Comparison of ENCODE assay signal across 2 cellular contexts in genomic region chr3:159765860-159766294, GRCh38.
TF ChIP-seq lines count a peak whose summit lies in the region.

No MANE protein-coding gene starts in this region.

TF ChIP-seq in SK-N-SH, 30 proteins besides CTCF, POLR2A, EP300 and RAD21 (continued from another document):
- no peak for TF ChIP-seq REST (IDR thresholded peaks at IDR 0.05; ENCODE audit: low read depth, low read length)
- no peak for TF ChIP-seq ZBTB33 (IDR thresholded peaks at IDR 0.05; ENCODE audit: borderline replicate concordance, low read depth)
- TF ChIP-seq FOXM1 (IDR thresholded peaks at IDR 0.05; ENCODE audit: low read depth), result no peak
TF ChIP-seq in SK-N-SH: peak in this region for 0.

TF ChIP-seq in SK-N-SH treated with all-trans-retinoic acid at 6 μM for 48 hours, 23 proteins besides CTCF, POLR2A, EP300 and RAD21 (continued from another document):
- TF ChIP-seq TSHZ2 (CRISPR knock-in tag; IDR thresholded peaks at IDR 0.05), result no peak
- TF ChIP-seq GLIS3 (CRISPR knock-in tag; IDR thresholded peaks at IDR 0.05), result no peak
- no peak for TF ChIP-seq ISL1 (CRISPR knock-in tag; IDR thresholded peaks at IDR 0.05)
- TF ChIP-seq ZNF8 (CRISPR knock-in tag; IDR thresholded peaks at IDR 0.05), result no peak
- no peak for TF ChIP-seq ARNTL (CRISPR knock-in tag; IDR thresholded peaks at IDR 0.05; ENCODE audit: borderline replicate concordance, low read depth)
- TF ChIP-seq PATZ1 (CRISPR knock-in tag; IDR thresholded peaks at IDR 0.05; ENCODE audit: borderline replicate concordance), result no peak
- no peak for TF ChIP-seq CSRNP3 (CRISPR knock-in tag; IDR thresholded peaks at IDR 0.05)
- TF ChIP-seq ZNF565 (CRISPR knock-in tag; conservative IDR thresholded peaks at IDR 0.05; ENCODE audit: low read depth), result no peak
- TF ChIP-seq TOX (CRISPR knock-in tag; IDR thresholded peaks at IDR 0.05; ENCODE audit: borderline replicate concordance), result no peak
- no peak for TF ChIP-seq ZC3H10 (CRISPR knock-in tag; IDR thresholded peaks at IDR 0.05)
- TF ChIP-seq ZFP30 (CRISPR knock-in tag; IDR thresholded peaks at IDR 0.05), result no peak
- no peak for TF ChIP-seq ZFP3 (CRISPR knock-in tag; IDR thresholded peaks at IDR 0.05)
